1 cellular context compared by ENCODE assay signal in the genomic region with DNA sequence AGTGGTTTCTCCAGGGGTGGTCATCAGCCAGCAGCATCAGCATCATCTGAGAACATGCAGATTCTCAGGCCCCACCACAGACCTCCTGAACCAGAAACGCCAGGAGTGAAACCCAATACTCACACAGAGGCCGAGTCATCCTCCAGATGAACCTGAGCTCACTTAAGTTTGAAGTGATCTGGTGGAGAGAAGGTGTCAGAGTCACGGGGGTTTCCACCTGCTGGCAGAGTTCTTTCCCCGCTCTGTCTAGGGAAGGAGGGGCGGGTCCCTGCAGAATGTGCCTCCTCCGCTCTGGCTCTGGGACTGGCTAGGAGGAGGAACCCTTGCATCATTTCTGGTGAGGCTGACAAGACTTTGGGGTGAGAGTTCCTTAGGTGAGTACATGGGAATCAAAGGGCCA.
TF ChIP-seq lines count a peak whose summit lies in the region.

No MANE protein-coding gene starts in this region.

TF ChIP-seq in IMR-90, 13 proteins besides CTCF, POLR2A, EP300 and RAD21 (continued from another document):
- TF ChIP-seq, protein P1, sequence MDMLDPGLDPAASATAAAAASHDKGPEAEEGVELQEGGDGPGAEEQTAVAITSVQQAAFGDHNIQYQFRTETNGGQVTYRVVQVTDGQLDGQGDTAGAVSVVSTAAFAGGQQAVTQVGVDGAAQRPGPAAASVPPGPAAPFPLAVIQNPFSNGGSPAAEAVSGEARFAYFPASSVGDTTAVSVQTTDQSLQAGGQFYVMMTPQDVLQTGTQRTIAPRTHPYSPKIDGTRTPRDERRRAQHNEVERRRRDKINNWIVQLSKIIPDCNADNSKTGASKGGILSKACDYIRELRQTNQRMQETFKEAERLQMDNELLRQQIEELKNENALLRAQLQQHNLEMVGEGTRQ (IDR thresholded peaks at IDR 0.05; ENCODE audit: low read depth, low read length), result no peak
- no peak for TF ChIP-seq MXI1 (IDR thresholded peaks at IDR 0.05; ENCODE audit: borderline replicate concordance, low read depth, low read length)
